ENCODE assay signal across 15 cellular contexts in the genomic region with DNA sequence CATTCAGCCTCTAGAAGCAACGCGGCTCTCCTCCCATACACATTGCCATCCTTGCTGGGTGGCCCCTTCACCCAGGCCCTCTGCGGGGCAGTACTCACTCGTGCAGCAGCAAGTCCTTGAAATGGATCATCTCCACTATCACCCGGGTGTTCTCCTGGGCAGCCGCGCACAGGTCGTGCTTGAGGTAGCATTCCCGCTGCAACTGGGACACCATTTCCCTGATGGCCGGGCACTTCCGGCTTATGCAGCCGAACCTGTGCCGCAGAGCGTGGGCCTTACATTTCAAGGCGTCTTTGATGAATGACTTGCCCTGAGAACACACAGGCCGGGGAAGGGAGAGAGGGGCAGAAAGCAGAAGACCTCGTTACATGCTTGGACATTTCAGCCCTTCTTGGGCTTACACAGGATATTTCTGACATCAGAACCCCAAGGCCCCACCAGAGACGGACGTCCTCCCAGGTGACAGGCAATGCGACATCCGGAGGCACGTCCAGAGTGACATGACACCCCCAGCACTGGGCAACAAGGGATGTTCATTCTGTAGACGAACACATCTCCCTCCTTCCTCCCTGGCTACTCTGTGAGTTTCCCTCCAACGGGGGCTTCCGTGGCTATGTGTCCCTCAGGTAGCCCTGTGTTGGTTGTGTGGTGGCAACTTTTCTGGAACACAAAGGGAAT. TPM values are rescaled to one million over a fixed set of nuclear protein-coding genes. Genes with fewer than 3 reads are reported as not detected.
A peak's percentile ranks its signal among the peaks of the same experiment; 100 is the strongest.
DNase-seq lines count a peak whose midpoint lies in the region; ATAC-seq, FAIRE-seq and TF ChIP-seq lines count a peak whose summit lies in the region.
"Had no signal": no experiment of that assay in that cellular context is flagged by ENCODE, and none has a peak within 500 bp of the region (broad histone marks: within the 10 kb centered on the region; RNA-seq: fewer than 3 reads in every experiment).

No MANE protein-coding gene starts in this region.

- peaks cover 33% of the 10 kb centered on the region for H3K79me2 ChIP-seq in K562 (ENCODE audit: control insufficient read depth, insufficient read depth, low read length)

- H3K14ac ChIP-seq in mesenchymal stem cell (ENCODE audit: low read length in 2 of 2), result no peak overlapping the region

- FAIRE-seq in K562 (lab: Jason Lieb, UNC), result no peak
- FAIRE-seq: G401.6, GM19239 had no signal

- CTCF ChIA-PET in MCF 10A (lab: Yijun Ruan, JAX) (interaction anchor here (0.8 to 3.7 kb wide), 3 partner anchors 9 to 249 kb away, joined by 3 to 25 read pairs (median 9); no protein-coding TSS in a partner anchor), K562 (lab: Yijun Ruan, JAX; ENCODE audit: low intra/inter-chr PET ratio) (no interaction called here)

- in situ Hi-C loops in K562 (cut with MboI), result no loop called here

- BruUV-seq in MCF 10A (replicated peaks; lab: Mats Ljungman, UMichigan) (no TSS peak), K562 (replicated peaks; lab: Mats Ljungman, UMichigan) (no TSS peak)

- H3K9me3 Mint-ChIP-seq in MCF 10A (ENCODE audit: unreplicated experiment), result no peaks in the 10 kb centered on the region

- H3K4me1 Mint-ChIP-seq in MCF 10A (ENCODE audit: insufficient read depth, unreplicated experiment), result peaks cover 53% of the 10 kb centered on the region

- H3K4me3 ChIP-seq in breast epithelium (peak overlapping the region in 1 of 3 donors; percentile 78), K562 (no peak overlapping the region), mesenchymal stem cell (ENCODE audit: insufficient read depth in 1 of 2, low read depth in 1 of 2, low read length in 2 of 2) (no peak overlapping the region), tibial artery (peak overlapping the region; percentile 4 to 15)
- H3K4me3 ChIP-seq in effector memory CD4-positive, alpha-beta T cell (ENCODE audit: insufficient read depth, low read depth, low read length, poor library complexity, severe bottlenecking), result no peak overlapping the region
- H3K4me3 ChIP-seq: gastrocnemius medialis had no signal

- DNase-seq in MCF 10A (ENCODE audit: unreplicated experiment) (no peak), breast epithelium (ENCODE audit: low spot score in 2 of 2) (no peak), K562 (ENCODE audit: extremely low read depth in 1 of 4, low spot score in 3 of 4) (no peak), mesenchymal stem cell (no peak), tibial artery (peak in 1 of 2 donors; percentile 31), SIG-M5 treated with dmso at 0.1 percent for 504 hours (lab: John Stamatoyannopoulos, UW; ENCODE audit: unreplicated experiment) (no peak)
- no peak for DNase-seq in effector memory CD4-positive, alpha-beta T cell
- DNase-seq in activated CD4-positive, alpha-beta T cell treated with anti-CD3 and anti-CD28 coated beads for 4 hours, result no peak
- DNase-seq: 8988T; activated effector memory CD4-positive, alpha-beta T cell treated with anti-CD3 and anti-CD28 coated beads, Interleukin-2, amount 50 U/mL, for 16 hours; effector CD4-positive, alpha-beta T cell; gastrocnemius medialis; trophoblast cell had no signal

- no peak overlapping the region for H2BK15ac ChIP-seq in mesenchymal stem cell (ENCODE audit: low read depth, poor library complexity, severe bottlenecking)

- peaks cover 3% of the 10 kb centered on the region for H3K79me1 ChIP-seq in mesenchymal stem cell (replicated peaks; ENCODE audit: low read length, poor library complexity, severe bottlenecking)

- H3K9ac ChIP-seq in K562 (ENCODE audit: insufficient read depth in 1 of 2, low read depth in 2 of 2, low read length in 2 of 2) (peak overlapping the region; percentile 13 to 61; a peak in 1 of 4 replicates), mesenchymal stem cell (ENCODE audit: low read length) (peak overlapping the region; percentile 57)

- no peak overlapping the region for H2BK12ac ChIP-seq in mesenchymal stem cell (ENCODE audit: low read length in 2 of 2)

- no peaks in the 10 kb centered on the region for H3K9me1 ChIP-seq in K562 (ENCODE audit: control insufficient read depth, insufficient read depth, low read length)

- peaks cover 0 to 21% of the 10 kb centered on the region in 2 donors for H3K27me3 ChIP-seq in breast epithelium
- H3K27me3 ChIP-seq in K562 (ENCODE audit: control insufficient read depth in 2 of 2, insufficient read depth in 2 of 2, low read length in 2 of 2), result no peaks in the 10 kb centered on the region
- H3K27me3 ChIP-seq in mesenchymal stem cell (ENCODE audit: control insufficient read depth in 1 of 2, insufficient read depth in 1 of 2, low read length in 2 of 2), result peaks cover 0 to 10% of the 10 kb centered on the region in 2 experiments
- H3K27me3 ChIP-seq in tibial artery, result peaks cover 0 to 54% of the 10 kb centered on the region in 2 donors
- peaks cover 21% of the 10 kb centered on the region for H3K27me3 ChIP-seq in effector memory CD4-positive, alpha-beta T cell (replicated peaks; ENCODE audit: control insufficient read depth, insufficient read depth, low read length, poor library complexity, severe bottlenecking)

- no peak overlapping the region for H2BK5ac ChIP-seq in mesenchymal stem cell (ENCODE audit: low read depth, low read length, poor library complexity, severe bottlenecking)

- TF ChIP-seq POLR2A in breast epithelium (IDR thresholded peaks at IDR 0.05), result no peak
- no peak for TF ChIP-seq POLR2A in K562 (conservative IDR thresholded peaks at IDR 0.05)

- TF ChIP-seq RAD21 in K562 (CRISPR knock-in tag; conservative IDR thresholded peaks at IDR 0.05 in 1 of 2, IDR thresholded peaks at IDR 0.05 in 1 of 2), result no peak

- H4K20me1 ChIP-seq in K562 (replicated peaks; ENCODE audit: control insufficient read depth, insufficient read depth, low read length), result no peaks in the 10 kb centered on the region

- intact Hi-C loops in MCF 10A (cut with micrococcal nuclease) (loop anchor here (10.0 kb wide), 1 partner anchor 442 kb away; no protein-coding TSS in a partner anchor), breast epithelium (cut with DNase I; ENCODE audit: low total_unique reads) (no loop called here), K562 (cut with micrococcal nuclease) (loop anchor here (10.0 kb wide), 2 partner anchors 548 to 562 kb away; a partner anchor contains a TSS), tibial artery (cut with DNase I; ENCODE audit: low total_unique reads) (no loop called here)

- no peaks in the 10 kb centered on the region for H3K9me3 ChIP-seq in breast epithelium
- H3K9me3 ChIP-seq in K562 (replicated peaks; ENCODE audit: control insufficient read depth, insufficient read depth, low read depth, low read length), result no peaks in the 10 kb centered on the region
- no peaks in the 10 kb centered on the region for H3K9me3 ChIP-seq in mesenchymal stem cell (ENCODE audit: control insufficient read depth, low read length)
- H3K9me3 ChIP-seq in tibial artery, result no peaks in the 10 kb centered on the region
- no peaks in the 10 kb centered on the region for H3K9me3 ChIP-seq in effector memory CD4-positive, alpha-beta T cell (ENCODE audit: control insufficient read depth, low read length)
- H3K9me3 ChIP-seq: gastrocnemius medialis had no signal

- H3K18ac ChIP-seq in mesenchymal stem cell (ENCODE audit: low read depth in 1 of 2, low read length in 2 of 2), result no peak overlapping the region

- no peak overlapping the region for H4K8ac ChIP-seq in mesenchymal stem cell (ENCODE audit: low read length)

- H3K23ac ChIP-seq in mesenchymal stem cell (ENCODE audit: low read length in 2 of 2), result no peak overlapping the region

- no peak overlapping the region for H4K91ac ChIP-seq in mesenchymal stem cell (ENCODE audit: low read length)

- H3K4me1 ChIP-seq in breast epithelium (no peaks in the 10 kb centered on the region), K562 (replicated peaks in 1 of 2; ENCODE audit: control insufficient read depth in 2 of 2, insufficient read depth in 2 of 2, low read length in 2 of 2) (peaks cover 37 to 42% of the 10 kb centered on the region in 2 experiments), mesenchymal stem cell (ENCODE audit: control insufficient read depth, insufficient read depth, low read depth, low read length) (peaks cover 42% of the 10 kb centered on the region), tibial artery (peaks cover 0 to 41% (median 31%) of the 10 kb centered on the region in 4 donors)
- no peaks in the 10 kb centered on the region for H3K4me1 ChIP-seq in effector memory CD4-positive, alpha-beta T cell (ENCODE audit: control insufficient read depth, insufficient read depth, low read length, poor library complexity, severe bottlenecking)

- peak overlapping the region; percentile 31 for H2AK5ac ChIP-seq in mesenchymal stem cell (ENCODE audit: low read length, severe bottlenecking)

- TF ChIP-seq CTCF in MCF 10A (IDR thresholded peaks at IDR 0.05; ENCODE audit: unreplicated experiment), result no peak
- no peak for TF ChIP-seq CTCF in breast epithelium (IDR thresholded peaks at IDR 0.05)
- TF ChIP-seq CTCF in K562 (IDR thresholded peaks at IDR 0.05 in 2 of 3, conservative IDR thresholded peaks at IDR 0.05 in 1 of 3; ENCODE audit: insufficient read depth in 2 of 3, low read depth in 1 of 3, low read length in 3 of 3), result no peak
- no peak for TF ChIP-seq CTCF in tibial artery (IDR thresholded peaks at IDR 0.05)

- no peak for TF ChIP-seq EP300 in K562 (IDR thresholded peaks at IDR 0.05; ENCODE audit: low read length)

- no peaks in the 10 kb centered on the region for H3K27me3 Mint-ChIP-seq in MCF 10A (ENCODE audit: insufficient read depth, unreplicated experiment)

- peaks cover 84% of the 10 kb centered on the region for H3K36me3 Mint-ChIP-seq in MCF 10A (ENCODE audit: insufficient read depth, unreplicated experiment)

- WGBS in K562 (ENCODE audit: insufficient coverage, low coverage, missing lambda C conversion rate), result 96% methylated on average over 25 of the region's 25 CpGs
- 98% methylated on average over 24 of the region's 25 CpGs for WGBS in mesenchymal stem cell

- H3K4me3 Mint-ChIP-seq in MCF 10A (ENCODE audit: unreplicated experiment), result peak overlapping the region; percentile 28

- peak overlapping the region; percentile 81 for H3K27ac Mint-ChIP-seq in MCF 10A (ENCODE audit: low read depth, unreplicated experiment)

- POLR2A ChIA-PET in MCF 10A (lab: Yijun Ruan, JAX) (no interaction called here), K562 (lab: Yijun Ruan, JAX) (interaction anchor here (0.6 to 1.0 kb wide), 2 partner anchors 10 to 30 kb away, joined by 4 to 5 read pairs; no protein-coding TSS in a partner anchor)

- H2BK120ac ChIP-seq in mesenchymal stem cell (ENCODE audit: low read depth, low read length), result no peak overlapping the region

- H2AFZ ChIP-seq in K562 (ENCODE audit: low read depth, low read length) (peak overlapping the region; percentile 85; the same call in 1 of the 2 replicates), mesenchymal stem cell (ENCODE audit: low read depth, low read length) (no peak overlapping the region)

- ATAC-seq in K562, result no peak
- ATAC-seq: gastrocnemius medialis had no signal

- no peak overlapping the region for H3K4ac ChIP-seq in mesenchymal stem cell (ENCODE audit: low read depth in 1 of 2, low read length in 2 of 2)

- H3K27ac ChIP-seq in breast epithelium (peak overlapping the region in 1 of 2 donors; percentile 69), K562 (ENCODE audit: extremely low read depth, low read depth, low read length) (peak overlapping the region; percentile 75; the same call in 1 of the 3 replicates), mesenchymal stem cell (ENCODE audit: low read length, poor library complexity, severe bottlenecking) (no peak overlapping the region), tibial artery (peak overlapping the region in 1 of 2 donors; percentile 29)
- no peak overlapping the region for H3K27ac ChIP-seq in effector memory CD4-positive, alpha-beta T cell (ENCODE audit: insufficient read depth, low read length, poor library complexity, severe bottlenecking)
- H3K27ac ChIP-seq: gastrocnemius medialis had no signal

- H3K36me3 ChIP-seq in breast epithelium (no peaks in the 10 kb centered on the region), K562 (ENCODE audit: control insufficient read depth, insufficient read depth, low read length) (peaks cover 71% of the 10 kb centered on the region), mesenchymal stem cell (ENCODE audit: control insufficient read depth in 1 of 2, insufficient read depth in 2 of 2, low read depth in 1 of 2, low read length in 2 of 2) (peaks cover 0 to 13% of the 10 kb centered on the region in 2 experiments), tibial artery (no peaks in the 10 kb centered on the region)
- H3K36me3 ChIP-seq in effector memory CD4-positive, alpha-beta T cell (ENCODE audit: control insufficient read depth, insufficient read depth, low read length), result no peaks in the 10 kb centered on the region

- H3K4me2 ChIP-seq in K562 (ENCODE audit: insufficient read depth, low read length), result peak overlapping the region; percentile 60; the same call in 1 of the 2 replicates
- H3K4me2 ChIP-seq in mesenchymal stem cell (ENCODE audit: low read length, poor library complexity, severe bottlenecking), result no peak overlapping the region

RNA-seq across cellular contexts. Expression of a gene that starts 5.0 kb away (rescaled TPM):
- total RNA-seq in MCF 10A (2022), result 316 and 414 TPM in 2 replicates
- 100 to 1,000 TPM in 2 of 3 donors, 10 to 100 TPM in 1; 12.8 to 502 (median 347) TPM for total RNA-seq in breast epithelium
- 18.5 and 24.8 TPM in 2 replicates for total RNA-seq in K562 (2011; cell fraction: chromatin; rRNA removed; ENCODE audit: low replicate concordance)
- total RNA-seq in K562 (2011; cell fraction: nucleolus; rRNA removed), result 30.9 and 40.0 TPM in 2 replicates
- 23.3 and 29.5 TPM in 2 replicates for total RNA-seq in K562 (2011; cell fraction: nucleoplasm; rRNA removed)
- 23.8 and 30.1 TPM in 2 replicates for total RNA-seq in K562 (2014; rRNA removed)
- 6.5 and 7.4 TPM in 2 replicates for total RNA-seq in K562 (2014; rRNA removed; fragmentation: Illumina TruSeq; extraction: Trizol)
- 7.2 and 8.9 TPM in 2 replicates for total RNA-seq in K562 (2015; rRNA removed; fragmentation: Illumina TruSeq; extraction: Trizol)
- 19.2 and 21.8 TPM in 2 replicates for total RNA-seq in K562 (2021)
- polyA plus RNA-seq in K562 (2011; rRNA removed), result 4.3 and 4.7 TPM in 2 replicates
- 1.9 and 4.0 TPM in 2 replicates for polyA plus RNA-seq in K562 (2011; cell fraction: cytosol; rRNA removed)
- polyA plus RNA-seq in K562 (2011; cell fraction: nucleus; rRNA removed), result 8.8 and 11.6 TPM in 2 replicates
- 8.1 and 31.8 TPM in 2 replicates for polyA plus RNA-seq in K562 (2012)
- polyA plus RNA-seq in K562 (2014; fragmentation: Illumina TruSeq; extraction: Trizol), result 11.4 and 16.1 TPM in 2 replicates
- under 1 TPM; 0.62 to 0.63 TPM for polyA plus RNA-seq in K562 (2014; fragmentation: Nextera tagmentation; extraction: Ambion mirVana)
- 25.6 and 31.7 TPM in 2 replicates for polyA plus RNA-seq in K562 (2014; rRNA removed)
- polyA minus RNA-seq in K562 (2011; rRNA and poly(A)+ RNA removed), result 4.0 and 5.4 TPM in 2 replicates
- polyA minus RNA-seq in K562 (2011; cell fraction: cytosol; rRNA and poly(A)+ RNA removed), result 3.7 and 4.5 TPM in 2 replicates
- polyA minus RNA-seq in K562 (2011; cell fraction: nucleus; rRNA and poly(A)+ RNA removed), result 16.7 and 17.5 TPM in 2 replicates
- 89.5 TPM for polyA plus RNA-seq in mesenchymal stem cell (2013, experiment 1 of 2)
- polyA plus RNA-seq in mesenchymal stem cell (2013, experiment 2 of 2), result 87.1 TPM

Comparison
In these comparisons a context has a peak if more than half of its experiments do, and no peak if none do; other contexts are left out.
1. intact Hi-C loops: an anchor here in MCF 10A (10.0 kb wide) and K562 (10.0 kb wide); none called in breast epithelium and tibial artery.
2. H3K4me3 ChIP-seq: peak in tibial artery (2 of 2); none in K562 (single experiment), mesenchymal stem cell (0 of 2) and effector memory CD4-positive, alpha-beta T cell (single experiment).